ENCODE assay signal across 28 cellular contexts in the genomic region with DNA sequence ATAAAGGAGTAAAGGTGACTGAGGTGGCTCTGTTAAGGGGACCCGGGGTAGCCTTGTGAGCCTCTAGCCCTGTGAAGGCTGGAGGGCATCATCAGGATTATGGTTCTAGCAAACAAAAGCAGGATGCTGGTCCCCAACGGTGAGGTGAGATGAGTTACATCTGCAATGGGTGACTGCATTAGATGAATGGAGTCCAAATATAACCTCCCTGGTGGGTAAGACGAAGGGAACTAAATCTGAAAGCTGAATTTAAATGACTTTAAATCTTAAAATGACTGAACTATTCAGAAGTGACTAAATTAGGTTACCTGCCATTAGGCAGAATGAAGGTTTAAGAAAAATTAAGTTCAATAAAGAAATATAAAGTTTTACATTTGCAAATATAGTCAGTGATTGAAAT. TPM values are rescaled to one million over a fixed set of nuclear protein-coding genes. Genes with fewer than 3 reads are reported as not detected.
A peak's percentile ranks its signal among the peaks of the same experiment; 100 is the strongest.
DNase-seq lines count a peak whose midpoint lies in the region; ATAC-seq and TF ChIP-seq lines count a peak whose summit lies in the region.
"Had no signal": no experiment of that assay in that cellular context is flagged by ENCODE, and none has a peak within 500 bp of the region (broad histone marks: within the 10 kb centered on the region; RNA-seq: fewer than 3 reads in every experiment).

No MANE protein-coding gene starts in this region.

- ATAC-seq in GM21360 (IDR thresholded peaks at IDR 0.05; ENCODE audit: unreplicated experiment) (peak; percentile 27), IMR-90 (ENCODE audit: low read depth) (no peak), memory B cell (ENCODE audit: low read depth) (no peak), HG02571 (IDR thresholded peaks at IDR 0.05; ENCODE audit: unreplicated experiment) (no peak)
- ATAC-seq: activated CD8-positive, alpha-beta T cell treated with anti-CD3 and anti-CD28 coated beads for 36 hours; effector memory CD8-positive, alpha-beta T cell; HCT116; left lung had no signal

- dilution Hi-C loops in IMR-90 (cut with HindIII; ENCODE audit: low sequenced_read_pairs, unreplicated experiment): no loop called here

- no peak overlapping the region for H3K4ac ChIP-seq in IMR-90 (ENCODE audit: low read depth, low read length)

- H3K4me2 ChIP-seq in IMR-90 (ENCODE audit: low read depth, low read length): no peak overlapping the region
- H3K4me2 ChIP-seq: KMS-11 had no signal

- H3K36me3 Mint-ChIP-seq in memory B cell: no peaks in the 10 kb centered on the region
- H3K36me3 Mint-ChIP-seq: type B pancreatic cell had no signal

- H2BK120ac ChIP-seq in IMR-90 (ENCODE audit: low read depth, low read length): no peak overlapping the region

- peaks cover 24% of the 10 kb centered on the region for H3K4me1 Mint-ChIP-seq in memory B cell

- H2BK5ac ChIP-seq in IMR-90 (ENCODE audit: low read depth, low read length, poor library complexity, severe bottlenecking): no peak overlapping the region

- CTCF ChIA-PET in IMR-90 (lab: Yijun Ruan, JAX): interaction anchor here (0.7 kb wide), 1 partner anchor 1258 kb away, joined by 3 read pairs; no protein-coding TSS in a partner anchor

- no peaks in the 10 kb centered on the region for H3K27me3 ChIP-seq in IMR-90 (ENCODE audit: control insufficient read depth, insufficient read depth, low read length)
- H3K27me3 ChIP-seq: BLaER1 treated with 17β-estradiol and CSF1 and Interleukin-3, amounts not matched to agents 10 nM and 100 nM; left lung; ovary had no signal

- H2AK5ac ChIP-seq in IMR-90 (ENCODE audit: low read depth, low read length): no peak overlapping the region

- in situ Hi-C loops in IMR-90 (cut with MboI; ENCODE audit: low sequenced_read_pairs): no loop called here

- H3K4me3 Mint-ChIP-seq in memory B cell: no peak overlapping the region
- H3K4me3 Mint-ChIP-seq: activated CD8-positive, alpha-beta T cell treated with anti-CD3 and anti-CD28 coated beads for 36 hours; activated T-helper 1 cell treated with anti-CD3 and anti-CD28 coated beads, Interleukin-12 subunit alpha, Interleukin-12 subunit beta, Interleukin-2, Interleukin-4 antibody, amounts not matched to agents 30 ng/mL and 10 ng/mL and 1 ng/mL, durations not matched to agents 14 hours and 24 hours and 36 hours; effector memory CD8-positive, alpha-beta T cell; nephron progenitor cell; T-helper 2 cell treated with Interferon-gamma antibody and Interleukin-4, amounts not matched to agents 5 μg/mL and 100 μg/mL, for 36 hours; type B pancreatic cell had no signal

- H4K20me1 ChIP-seq in IMR-90 (ENCODE audit: insufficient read depth, low read length): no peaks in the 10 kb centered on the region

- H4K8ac ChIP-seq in IMR-90 (ENCODE audit: low read depth in 2 of 2, low read length in 2 of 2): no peak overlapping the region

- no peaks in the 10 kb centered on the region for H3K36me3 ChIP-seq in IMR-90 (ENCODE audit: control insufficient read depth, insufficient read depth, low read length)
- H3K36me3 ChIP-seq: BLaER1 treated with 17β-estradiol and CSF1 and Interleukin-3, amounts not matched to agents 10 nM and 100 nM; left lung; ovary had no signal

- H4K91ac ChIP-seq in IMR-90 (ENCODE audit: insufficient read depth, low read depth, low read length): no peak overlapping the region

- H3K27me3 Mint-ChIP-seq in memory B cell: no peaks in the 10 kb centered on the region
- H3K27me3 Mint-ChIP-seq: activated CD8-positive, alpha-beta T cell treated with anti-CD3 and anti-CD28 coated beads for 36 hours; effector memory CD8-positive, alpha-beta T cell; type B pancreatic cell had no signal

- H3K56ac ChIP-seq in IMR-90 (ENCODE audit: extremely low read depth, insufficient read depth, low read length): no peak overlapping the region

- TF ChIP-seq CTCF in GM12865 (IDR thresholded peaks at IDR 0.05; ENCODE audit: insufficient read depth, low read depth, low read length, missing control alignments): no peak
- no peak for TF ChIP-seq CTCF in IMR-90 (conservative IDR thresholded peaks at IDR 0.05; ENCODE audit: low read depth, low read length)
- TF ChIP-seq CTCF in coronary artery (IDR thresholded peaks at IDR 0.05): no peak

- no peaks in the 10 kb centered on the region for H3K9me3 ChIP-seq in IMR-90 (ENCODE audit: control insufficient read depth, insufficient read depth, low read length)
- H3K9me3 ChIP-seq: left lung, ovary had no signal

- H3K9me3 Mint-ChIP-seq in memory B cell: no peaks in the 10 kb centered on the region
- H3K9me3 Mint-ChIP-seq: activated CD8-positive, alpha-beta T cell treated with anti-CD3 and anti-CD28 coated beads for 36 hours; effector memory CD8-positive, alpha-beta T cell; T-helper 2 cell treated with Interferon-gamma antibody and Interleukin-4, amounts not matched to agents 5 μg/mL and 100 μg/mL, for 36 hours had no signal

- no peak overlapping the region for H3K23ac ChIP-seq in IMR-90 (ENCODE audit: low read depth, low read length)

- no peak overlapping the region for H2BK15ac ChIP-seq in IMR-90 (ENCODE audit: low read depth, low read length)

- peak overlapping the region; percentile 34 for H2AK9ac ChIP-seq in IMR-90 (replicated peaks; ENCODE audit: low read depth, low read length, poor library complexity)

- no peaks in the 10 kb centered on the region for H3K4me1 ChIP-seq in IMR-90 (ENCODE audit: control insufficient read depth, insufficient read depth, low read length)

- no peak overlapping the region for H4K5ac ChIP-seq in IMR-90 (ENCODE audit: low read depth, low read length)

- H3K18ac ChIP-seq in IMR-90 (ENCODE audit: low read depth, low read length): no peak overlapping the region

- TF ChIP-seq POLR2A in IMR-90 (IDR thresholded peaks at IDR 0.05; ENCODE audit: low read depth, low read length): no peak

- no peak overlapping the region for H3K27ac ChIP-seq in IMR-90 (ENCODE audit: insufficient read depth, low read length)
- no peak overlapping the region for H3K27ac ChIP-seq in coronary artery
- H3K27ac ChIP-seq: BLaER1 treated with 17β-estradiol and CSF1 and Interleukin-3, amounts not matched to agents 10 nM and 100 nM; HL-60; KMS-11; left lung; ovary had no signal

- DNase-seq in GM12865 (ENCODE audit: low read depth): peak; percentile 30
- DNase-seq in IMR-90: no peak
- no peak for DNase-seq in memory B cell (ENCODE audit: low spot score in 2 of 2)
- no peak for DNase-seq in coronary artery (ENCODE audit: low spot score)
- no peak for DNase-seq in NCI-H2196 treated with DMSO at 0.1 percent for 48 hours (lab: John Stamatoyannopoulos, UW; ENCODE audit: unreplicated experiment)
- DNase-seq: activated CD4-positive, alpha-beta T cell treated with anti-CD3 and anti-CD28 coated beads for 1 hour; activated CD8-positive, alpha-beta memory T cell treated with anti-CD3 and anti-CD28 coated beads, Interleukin-2, amount 50 U/mL, for 48 hours; activated CD8-positive, alpha-beta T cell treated with anti-CD3 and anti-CD28 coated beads for 36 hours; activated naive CD4-positive, alpha-beta T cell treated with Interleukin-2 at 50 U/mL for 16 hours; caudate nucleus; effector memory CD8-positive, alpha-beta T cell; left lung; mesenchymal stem cell; NCI-H1694; NCI-H524; nephron progenitor cell; ovary; SHP77 treated with DMSO at 0.1 percent for 48 hours; stimulated activated naive CD4-positive, alpha-beta T cell had no signal

- POLR2A ChIA-PET in IMR-90 (lab: Charles Lee; ENCODE audit: unreplicated experiment): no interaction called here

- no peak overlapping the region for H2BK20ac ChIP-seq in IMR-90 (ENCODE audit: low read depth, low read length)

- H3K9me1 ChIP-seq in IMR-90 (ENCODE audit: insufficient read depth, low read length): no peaks in the 10 kb centered on the region

- H3K9ac ChIP-seq in IMR-90 (ENCODE audit: low read depth, low read length): no peak overlapping the region
- H3K9ac ChIP-seq: BLaER1 treated with 17β-estradiol and CSF1 and Interleukin-3, amounts not matched to agents 10 nM and 100 nM; KMS-11 had no signal

- no peak for TF ChIP-seq RAD21 in IMR-90 (IDR thresholded peaks at IDR 0.05; ENCODE audit: low read length)

- 80% methylated on average over 1 of the region's 3 CpGs; no CpG with 5 or more reads in 1 of the 2 experiments for WGBS in IMR-90 (ENCODE audit: extremely low coverage in 2 of 2, insufficient read length in 1 of 2), 2 experiments

- peak overlapping the region; percentile 61 for H3K27ac Mint-ChIP-seq in memory B cell
- H3K27ac Mint-ChIP-seq: activated CD8-positive, alpha-beta T cell treated with anti-CD3 and anti-CD28 coated beads for 36 hours; activated T-helper 1 cell treated with anti-CD3 and anti-CD28 coated beads, Interleukin-12 subunit alpha, Interleukin-12 subunit beta, Interleukin-2, Interleukin-4 antibody, amounts not matched to agents 30 ng/mL and 10 ng/mL and 1 ng/mL, durations not matched to agents 14 hours and 24 hours and 36 hours; effector memory CD8-positive, alpha-beta T cell; nephron progenitor cell; T-helper 2 cell treated with Interferon-gamma antibody and Interleukin-4, amounts not matched to agents 5 μg/mL and 100 μg/mL, for 36 hours; type B pancreatic cell had no signal

- H3K14ac ChIP-seq in IMR-90 (replicated peaks; ENCODE audit: low read depth, low read length): no peak overlapping the region

- peaks cover 0 to 4% of the 10 kb centered on the region in 2 experiments; a peak in 3 of 4 replicates for H3K79me1 ChIP-seq in IMR-90 (ENCODE audit: low read depth in 1 of 2, low read length in 2 of 2)

- no peak overlapping the region for H2AFZ ChIP-seq in IMR-90 (replicated peaks; ENCODE audit: low read length, poor library complexity)

- intact Hi-C loops in IMR-90 (cut with micrococcal nuclease): no loop called here

- no TSS peak for BruUV-seq in IMR-90 (replicated peaks; lab: Mats Ljungman, UMichigan)

- no peak overlapping the region for H3K4me3 ChIP-seq in GM12865 (ENCODE audit: low read depth, low read length)
- no peak overlapping the region for H3K4me3 ChIP-seq in IMR-90 (ENCODE audit: insufficient read depth, low read depth, low read length)
- H3K4me3 ChIP-seq in coronary artery: no peak overlapping the region
- H3K4me3 ChIP-seq: BLaER1 treated with 17β-estradiol and CSF1 and Interleukin-3, amounts not matched to agents 10 nM and 100 nM; left lung; ovary had no signal

TF ChIP-seq in IMR-90, 13 proteins besides CTCF, POLR2A, EP300 and RAD21 (continues in another document):
- TF ChIP-seq NFE2L2 (IDR thresholded peaks at IDR 0.05; ENCODE audit: low read depth, low read length) (no peak), MXI1 (IDR thresholded peaks at IDR 0.05; ENCODE audit: borderline replicate concordance, low read depth, low read length) (no peak), MAFK (IDR thresholded peaks at IDR 0.05; ENCODE audit: low read depth, low read length) (no peak), RFX5 (IDR thresholded peaks at IDR 0.05; ENCODE audit: low read depth, low read length) (no peak), CHD1 (IDR thresholded peaks at IDR 0.05; ENCODE audit: low read depth, low read length) (no peak)

RNA-seq across cellular contexts. Expression of a gene that starts 4.6 kb away (rescaled TPM):
- total RNA-seq in IMR-90 (2012; rRNA removed): 39.1 and 48.0 TPM in 2 replicates
- polyA plus RNA-seq in IMR-90 (2012; rRNA removed): 10.5 and 12.6 TPM in 2 replicates
- polyA plus RNA-seq in IMR-90 (2012; cell fraction: cytosol; rRNA removed): 6.1 and 8.6 TPM in 2 replicates
- polyA plus RNA-seq in IMR-90 (2012; cell fraction: nucleus; rRNA removed; ENCODE audit: low replicate concordance): 8.2 and 18.6 TPM in 2 replicates

RNA-seq across cellular contexts. Expression of a gene that starts 38.5 kb away (rescaled TPM):
- 24.2 and 25.6 TPM in 2 replicates for total RNA-seq in IMR-90 (2012; rRNA removed)
- polyA plus RNA-seq in IMR-90 (2012; rRNA removed): 12.8 and 15.2 TPM in 2 replicates
- polyA plus RNA-seq in IMR-90 (2012; cell fraction: cytosol; rRNA removed): 5.1 and 6.9 TPM in 2 replicates
- 4.2 and 12.3 TPM in 2 replicates for polyA plus RNA-seq in IMR-90 (2012; cell fraction: nucleus; rRNA removed; ENCODE audit: low replicate concordance)
